ENCODE assay signal across 19 cellular contexts in genomic region chr12:3624273-3624672, GRCh38.
DNase-seq lines count a peak whose midpoint lies in the region; ATAC-seq and TF ChIP-seq lines count a peak whose summit lies in the region.
"Had no signal": no experiment of that assay in that cellular context is flagged by ENCODE, and none has a peak within 500 bp of the region (broad histone marks: within the 10 kb centered on the region; RNA-seq: fewer than 3 reads in every experiment).

No MANE protein-coding gene starts in this region.

- H3K4me3 Mint-ChIP-seq in brain: no peak overlapping the region
- no peak overlapping the region for H3K4me3 Mint-ChIP-seq in naive thymus-derived CD8-positive, alpha-beta T cell
- H3K4me3 Mint-ChIP-seq: CD4-positive, CD25-positive, alpha-beta regulatory T cell; CD8-positive, alpha-beta memory T cell; GM23338 had no signal

- no peak overlapping the region for H3K27ac ChIP-seq in osteoblast (ENCODE audit: low read depth, low read length)

- H3K9me3 ChIP-seq in osteoblast (ENCODE audit: low read depth, low read length): no peaks in the 10 kb centered on the region
- H3K9me3 ChIP-seq: BE2C had no signal

- DNase-seq in activated effector memory CD4-positive, alpha-beta T cell treated with anti-CD3 and anti-CD28 coated beads, Interleukin-2, amount 50 U/mL, for 16 hours: peak; percentile 41
- DNase-seq in activated effector memory CD4-positive, alpha-beta T cell treated with Interleukin-2 at 50 U/mL for 16 hours: no peak
- DNase-seq in osteoblast (ENCODE audit: insufficient read length, low spot score, missing footprints) (peak; percentile 41), cerebellum (ENCODE audit: low spot score) (no peak), GDM1 (lab: John Stamatoyannopoulos, UW) (no peak)
- DNase-seq in naive thymus-derived CD8-positive, alpha-beta T cell: no peak
- DNase-seq: ACHN; BE2C; C1 segment of cervical spinal cord; CD4-positive, CD25-positive, alpha-beta regulatory T cell; CD8-positive, alpha-beta memory T cell; COR-L47; DMS 273 treated with DMSO at 0.1 percent for 48 hours; DMS53; DND-41; EL; HCEC 1CT had no signal

- H3K27me3 ChIP-seq in osteoblast (ENCODE audit: insufficient read depth, low read length): no peaks in the 10 kb centered on the region

- H3K9me3 Mint-ChIP-seq in brain: peaks cover 0 to 5% (median 0%) of the 10 kb centered on the region in 5 experiments
- no peaks in the 10 kb centered on the region for H3K9me3 Mint-ChIP-seq in naive thymus-derived CD8-positive, alpha-beta T cell
- H3K9me3 Mint-ChIP-seq: CD4-positive, CD25-positive, alpha-beta regulatory T cell; CD8-positive, alpha-beta memory T cell; GM23338 had no signal

- no peak overlapping the region for H3K4me2 ChIP-seq in osteoblast (ENCODE audit: insufficient read depth, low read length)
- H3K4me2 ChIP-seq: GM23338 had no signal

- H3K36me3 ChIP-seq in osteoblast (ENCODE audit: insufficient read depth, low read length): peaks cover 5% of the 10 kb centered on the region
- H3K36me3 ChIP-seq: BE2C had no signal

- H3K36me3 Mint-ChIP-seq in brain: no peaks in the 10 kb centered on the region
- peaks cover 10 to 83% (median 47%) of the 10 kb centered on the region in 3 donors for H3K36me3 Mint-ChIP-seq in naive thymus-derived CD8-positive, alpha-beta T cell

- no peak overlapping the region for H2AFZ ChIP-seq in osteoblast (ENCODE audit: low read length)
- H2AFZ ChIP-seq: GM23338 had no signal

- ATAC-seq in naive thymus-derived CD8-positive, alpha-beta T cell: no peak
- ATAC-seq: GM23338 had no signal

- H3K27ac Mint-ChIP-seq in brain: peak overlapping the region in 3 of 5 experiments; percentile 27 to 66 (median 45)
- no peak overlapping the region for H3K27ac Mint-ChIP-seq in naive thymus-derived CD8-positive, alpha-beta T cell
- H3K27ac Mint-ChIP-seq: GM23338 had no signal

- peaks cover 4% of the 10 kb centered on the region for H3K4me1 ChIP-seq in osteoblast (ENCODE audit: insufficient read depth, low read length)
- H3K4me1 ChIP-seq: BE2C had no signal

- no peaks in the 10 kb centered on the region for H3K79me2 ChIP-seq in osteoblast (ENCODE audit: insufficient read depth, low read length)

- peaks cover 8% of the 10 kb centered on the region for H3K27me3 Mint-ChIP-seq in brain
- H3K27me3 Mint-ChIP-seq in naive thymus-derived CD8-positive, alpha-beta T cell: no peaks in the 10 kb centered on the region
- H3K27me3 Mint-ChIP-seq: CD4-positive, CD25-positive, alpha-beta regulatory T cell; CD8-positive, alpha-beta memory T cell had no signal

- H3K4me3 ChIP-seq in osteoblast (ENCODE audit: insufficient read depth, low read length): no peak overlapping the region
- H3K4me3 ChIP-seq: GM23338 had no signal

- H3K4me1 Mint-ChIP-seq in brain: peaks cover 54% of the 10 kb centered on the region
- peaks cover 0 to 6% (median 0%) of the 10 kb centered on the region in 4 donors for H3K4me1 Mint-ChIP-seq in naive thymus-derived CD8-positive, alpha-beta T cell
- H3K4me1 Mint-ChIP-seq: CD8-positive, alpha-beta memory T cell had no signal

- TF ChIP-seq CTCF in brain (conservative IDR thresholded peaks at IDR 0.05): no peak
- no peak for TF ChIP-seq CTCF in osteoblast (IDR thresholded peaks at IDR 0.05; ENCODE audit: extremely low read depth, low read depth, low read length)

- POLR2A ChIA-PET in naive thymus-derived CD8-positive, alpha-beta T cell (lab: Charles Lee): no interaction called here

- no peaks in the 10 kb centered on the region for H4K20me1 ChIP-seq in osteoblast (ENCODE audit: insufficient read depth, low read length)

Comparison
In these comparisons a context has a peak if more than half of its experiments do, and no peak if none do; other contexts are left out.
1. DNase-seq: peak in activated effector memory CD4-positive, alpha-beta T cell treated with anti-CD3 and anti-CD28 coated beads, Interleukin-2, amount 50 U/mL, for 16 hours (single experiment) and osteoblast (single experiment); none in activated effector memory CD4-positive, alpha-beta T cell treated with Interleukin-2 at 50 U/mL for 16 hours (single experiment), cerebellum (single experiment), GDM1 (single experiment) and naive thymus-derived CD8-positive, alpha-beta T cell (0 of 10).
2. H3K27ac Mint-ChIP-seq: peak in brain (3 of 5); none in naive thymus-derived CD8-positive, alpha-beta T cell (0 of 10).